In the genomic region with DNA sequence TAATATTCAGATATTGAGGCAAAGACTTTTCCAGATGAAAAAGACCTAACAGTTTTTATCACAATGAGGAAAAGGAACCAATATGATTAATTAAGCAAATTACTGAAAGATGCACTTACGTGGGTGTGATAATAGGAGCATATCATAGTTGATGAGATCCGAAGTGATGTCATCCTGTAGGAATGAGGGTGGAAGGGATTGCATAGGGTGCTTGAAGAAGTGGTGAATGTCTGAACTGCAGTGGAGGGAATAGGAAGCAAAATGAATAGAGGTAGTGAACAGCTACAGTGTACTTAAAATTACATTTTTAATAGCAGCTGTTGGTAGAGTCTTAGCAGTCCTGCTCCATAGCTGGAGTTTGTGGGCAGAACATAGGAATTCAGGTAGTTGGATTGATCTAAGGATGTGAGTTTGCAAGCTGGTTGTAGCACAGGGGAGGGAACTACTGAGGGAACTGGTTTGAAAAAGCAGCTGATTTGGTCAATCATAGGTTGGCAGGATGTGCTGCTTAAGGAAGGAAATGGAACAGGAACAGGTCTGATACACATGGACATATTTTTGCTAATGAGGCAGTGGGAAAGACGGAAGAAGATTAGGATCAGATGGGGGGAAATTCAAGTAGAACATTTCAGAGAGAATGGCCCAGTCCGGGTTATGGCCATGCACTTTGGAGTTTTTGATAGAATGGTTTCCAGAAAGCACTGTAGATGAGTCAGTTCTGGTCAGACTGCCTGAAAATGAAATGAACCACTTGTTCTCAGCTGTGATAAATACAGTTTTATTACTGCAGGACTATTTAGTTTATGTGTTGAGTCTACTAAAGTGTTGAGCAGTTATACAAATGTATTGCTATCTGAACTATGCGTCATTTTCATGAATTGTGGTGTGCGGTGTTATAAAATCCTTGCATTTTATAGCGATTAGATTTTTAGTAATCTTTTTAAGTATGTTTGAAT, we compare ENCODE assay signal across 1 cellular context.
TF ChIP-seq lines count a peak whose summit lies in the region.

No MANE protein-coding gene starts in this region.

TF ChIP-seq in GM23338, 12 proteins besides CTCF, POLR2A, EP300 and RAD21 (continued from another document):
- TF ChIP-seq, protein P1, sequence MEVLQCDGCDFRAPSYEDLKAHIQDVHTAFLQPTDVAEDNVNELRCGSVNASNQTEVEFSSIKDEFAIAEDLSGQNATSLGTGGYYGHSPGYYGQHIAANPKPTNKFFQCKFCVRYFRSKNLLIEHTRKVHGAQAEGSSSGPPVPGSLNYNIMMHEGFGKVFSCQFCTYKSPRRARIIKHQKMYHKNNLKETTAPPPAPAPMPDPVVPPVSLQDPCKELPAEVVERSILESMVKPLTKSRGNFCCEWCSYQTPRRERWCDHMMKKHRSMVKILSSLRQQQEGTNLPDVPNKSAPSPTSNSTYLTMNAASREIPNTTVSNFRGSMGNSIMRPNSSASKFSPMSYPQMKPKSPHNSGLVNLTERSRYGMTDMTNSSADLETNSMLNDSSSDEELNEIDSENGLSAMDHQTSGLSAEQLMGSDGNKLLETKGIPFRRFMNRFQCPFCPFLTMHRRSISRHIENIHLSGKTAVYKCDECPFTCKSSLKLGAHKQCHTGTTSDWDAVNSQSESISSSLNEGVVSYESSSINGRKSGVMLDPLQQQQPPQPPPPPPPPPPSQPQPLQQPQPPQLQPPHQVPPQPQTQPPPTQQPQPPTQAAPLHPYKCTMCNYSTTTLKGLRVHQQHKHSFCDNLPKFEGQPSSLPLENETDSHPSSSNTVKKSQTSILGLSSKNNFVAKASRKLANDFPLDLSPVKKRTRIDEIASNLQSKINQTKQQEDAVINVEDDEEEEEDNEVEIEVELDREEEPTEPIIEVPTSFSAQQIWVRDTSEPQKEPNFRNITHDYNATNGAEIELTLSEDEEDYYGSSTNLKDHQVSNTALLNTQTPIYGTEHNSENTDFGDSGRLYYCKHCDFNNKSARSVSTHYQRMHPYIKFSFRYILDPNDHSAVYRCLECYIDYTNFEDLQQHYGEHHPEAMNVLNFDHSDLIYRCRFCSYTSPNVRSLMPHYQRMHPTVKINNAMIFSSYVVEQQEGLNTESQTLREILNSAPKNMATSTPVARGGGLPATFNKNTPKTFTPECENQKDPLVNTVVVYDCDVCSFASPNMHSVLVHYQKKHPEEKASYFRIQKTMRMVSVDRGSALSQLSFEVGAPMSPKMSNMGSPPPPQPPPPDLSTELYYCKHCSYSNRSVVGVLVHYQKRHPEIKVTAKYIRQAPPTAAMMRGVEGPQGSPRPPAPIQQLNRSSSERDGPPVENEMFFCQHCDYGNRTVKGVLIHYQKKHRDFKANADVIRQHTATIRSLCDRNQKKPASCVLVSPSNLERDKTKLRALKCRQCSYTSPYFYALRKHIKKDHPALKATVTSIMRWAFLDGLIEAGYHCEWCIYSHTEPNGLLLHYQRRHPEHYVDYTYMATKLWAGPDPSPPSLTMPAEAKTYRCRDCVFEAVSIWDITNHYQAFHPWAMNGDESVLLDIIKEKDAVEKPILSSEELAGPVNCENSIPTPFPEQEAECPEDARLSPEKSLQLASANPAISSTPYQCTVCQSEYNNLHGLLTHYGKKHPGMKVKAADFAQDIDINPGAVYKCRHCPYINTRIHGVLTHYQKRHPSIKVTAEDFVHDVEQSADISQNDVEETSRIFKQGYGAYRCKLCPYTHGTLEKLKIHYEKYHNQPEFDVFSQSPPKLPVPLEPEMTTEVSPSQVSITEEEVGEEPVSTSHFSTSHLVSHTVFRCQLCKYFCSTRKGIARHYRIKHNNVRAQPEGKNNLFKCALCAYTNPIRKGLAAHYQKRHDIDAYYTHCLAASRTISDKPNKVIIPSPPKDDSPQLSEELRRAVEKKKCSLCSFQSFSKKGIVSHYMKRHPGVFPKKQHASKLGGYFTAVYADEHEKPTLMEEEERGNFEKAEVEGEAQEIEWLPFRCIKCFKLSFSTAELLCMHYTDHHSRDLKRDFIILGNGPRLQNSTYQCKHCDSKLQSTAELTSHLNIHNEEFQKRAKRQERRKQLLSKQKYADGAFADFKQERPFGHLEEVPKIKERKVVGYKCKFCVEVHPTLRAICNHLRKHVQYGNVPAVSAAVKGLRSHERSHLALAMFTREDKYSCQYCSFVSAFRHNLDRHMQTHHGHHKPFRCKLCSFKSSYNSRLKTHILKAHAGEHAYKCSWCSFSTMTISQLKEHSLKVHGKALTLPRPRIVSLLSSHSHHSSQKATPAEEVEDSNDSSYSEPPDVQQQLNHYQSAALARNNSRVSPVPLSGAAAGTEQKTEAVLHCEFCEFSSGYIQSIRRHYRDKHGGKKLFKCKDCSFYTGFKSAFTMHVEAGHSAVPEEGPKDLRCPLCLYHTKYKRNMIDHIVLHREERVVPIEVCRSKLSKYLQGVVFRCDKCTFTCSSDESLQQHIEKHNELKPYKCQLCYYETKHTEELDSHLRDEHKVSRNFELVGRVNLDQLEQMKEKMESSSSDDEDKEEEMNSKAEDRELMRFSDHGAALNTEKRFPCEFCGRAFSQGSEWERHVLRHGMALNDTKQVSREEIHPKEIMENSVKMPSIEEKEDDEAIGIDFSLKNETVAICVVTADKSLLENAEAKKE (CRISPR knock-in tag; IDR thresholded peaks at IDR 0.05) = no peak
- TF ChIP-seq, protein P2, sequence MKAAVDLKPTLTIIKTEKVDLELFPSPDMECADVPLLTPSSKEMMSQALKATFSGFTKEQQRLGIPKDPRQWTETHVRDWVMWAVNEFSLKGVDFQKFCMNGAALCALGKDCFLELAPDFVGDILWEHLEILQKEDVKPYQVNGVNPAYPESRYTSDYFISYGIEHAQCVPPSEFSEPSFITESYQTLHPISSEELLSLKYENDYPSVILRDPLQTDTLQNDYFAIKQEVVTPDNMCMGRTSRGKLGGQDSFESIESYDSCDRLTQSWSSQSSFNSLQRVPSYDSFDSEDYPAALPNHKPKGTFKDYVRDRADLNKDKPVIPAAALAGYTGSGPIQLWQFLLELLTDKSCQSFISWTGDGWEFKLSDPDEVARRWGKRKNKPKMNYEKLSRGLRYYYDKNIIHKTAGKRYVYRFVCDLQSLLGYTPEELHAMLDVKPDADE (IDR thresholded peaks at IDR 0.05) = no peak
- no peak for TF ChIP-seq NANOG (IDR thresholded peaks at IDR 0.05; ENCODE audit: borderline replicate concordance)
- TF ChIP-seq STAT1 (IDR thresholded peaks at IDR 0.05; ENCODE audit: unreplicated experiment) = no peak
- no peak for TF ChIP-seq EZH2phosphoT487 (IDR thresholded peaks at IDR 0.05; ENCODE audit: unreplicated experiment)
TF ChIP-seq in GM23338: peak in this region for 0.
